ENCODE assay signal across 7 cellular contexts in genomic region chr19:58258259-58258658, GRCh38. TPM values are rescaled to one million over a fixed set of nuclear protein-coding genes. Genes with fewer than 3 reads are reported as not detected.
DNase-seq lines count a peak whose midpoint lies in the region; ATAC-seq, FAIRE-seq and TF ChIP-seq lines count a peak whose summit lies in the region.
"Not testable (repeated sequence)": the region's sequence is repeated elsewhere in the genome, so short reads cannot be mapped to it uniquely, and the experiment has no call there.

No MANE protein-coding gene starts in this region.

- in situ Hi-C loops in K562 (cut with MboI), result not testable (repeated sequence)

- H3K4me2 ChIP-seq in Karpas-422 (ENCODE audit: low read depth, low read length, poor library complexity, severe bottlenecking); K562 (ENCODE audit: insufficient read depth, low read length); mesendoderm (ENCODE audit: low read length); trophoblast cell (ENCODE audit: low read length): not testable (repeated sequence)

- H3K27ac ChIP-seq in CD8-positive, alpha-beta memory T cell (ENCODE audit: low read depth, low read length); Karpas-422 (ENCODE audit: low read length); K562 (ENCODE audit: extremely low read depth, low read depth, low read length); mesendoderm (ENCODE audit: low read depth, low read length); trophoblast cell (ENCODE audit: low read depth, low read length); stomach smooth muscle (ENCODE audit: low read length): not testable (repeated sequence)

- H2BK12ac ChIP-seq in trophoblast cell (ENCODE audit: low read length), result not testable (repeated sequence)

- peaks cover 75% of the 10 kb centered on the region for H3K9me3 ChIP-seq in CD8-positive, alpha-beta memory T cell (ENCODE audit: low read length)
- peaks cover 82% of the 10 kb centered on the region for H3K9me3 ChIP-seq in Karpas-422 (ENCODE audit: low read length)
- peaks cover 65% of the 10 kb centered on the region for H3K9me3 ChIP-seq in K562 (replicated peaks; ENCODE audit: control insufficient read depth, insufficient read depth, low read depth, low read length)
- peaks cover 69% of the 10 kb centered on the region for H3K9me3 ChIP-seq in trophoblast cell (ENCODE audit: insufficient read depth, low read depth, low read length)
- H3K9me3 ChIP-seq in stomach smooth muscle (ENCODE audit: control insufficient read depth in 2 of 2, low read length in 2 of 2), result peaks cover 64 to 92% of the 10 kb centered on the region in 2 donors

- H3K36me3 Mint-ChIP-seq in CD8-positive, alpha-beta memory T cell, result peaks cover 39 to 92% (median 89%) of the 10 kb centered on the region in 3 donors
- peaks cover 99% of the 10 kb centered on the region for H3K36me3 Mint-ChIP-seq in endothelial cell (ENCODE audit: low read depth, unreplicated experiment)

- not testable (repeated sequence) for H3K79me2 ChIP-seq in Karpas-422 (ENCODE audit: low read length); K562 (ENCODE audit: control insufficient read depth, insufficient read depth, low read length); mesendoderm (ENCODE audit: control insufficient read depth, insufficient read depth, low read length); trophoblast cell (ENCODE audit: control insufficient read depth, insufficient read depth, low read length, poor library complexity)

- not testable (repeated sequence) for H3K56ac ChIP-seq in mesendoderm (ENCODE audit: low read length)

- intact Hi-C loops in K562 (cut with micrococcal nuclease), result not testable (repeated sequence)

- not testable (repeated sequence) for H3K9me2 ChIP-seq in Karpas-422 (replicated peaks; ENCODE audit: insufficient read depth, low read length)

- not testable (repeated sequence) for H3K14ac ChIP-seq in trophoblast cell (ENCODE audit: low read length)

- H3K27me3 Mint-ChIP-seq in CD8-positive, alpha-beta memory T cell, result not testable (repeated sequence)
- H3K27me3 Mint-ChIP-seq in endothelial cell (ENCODE audit: unreplicated experiment), result peaks cover 44% of the 10 kb centered on the region

- not testable (repeated sequence) for H3K27ac Mint-ChIP-seq in CD8-positive, alpha-beta memory T cell; endothelial cell (ENCODE audit: unreplicated experiment)

- H3K18ac ChIP-seq in mesendoderm (ENCODE audit: low read length); trophoblast cell (ENCODE audit: low read length): not testable (repeated sequence)

- not testable (repeated sequence) for H3K27me3 ChIP-seq in CD8-positive, alpha-beta memory T cell (ENCODE audit: insufficient read depth, low read length, poor library complexity, severe bottlenecking); Karpas-422 (ENCODE audit: low read length); K562 (ENCODE audit: control insufficient read depth in 2 of 2, insufficient read depth in 2 of 2, low read length in 2 of 2); mesendoderm (ENCODE audit: insufficient read depth, low read length, poor library complexity); trophoblast cell (ENCODE audit: insufficient read depth, low read length); stomach smooth muscle (ENCODE audit: control insufficient read depth in 1 of 2, insufficient read depth in 2 of 2, low read length in 2 of 2)

- H4K12ac ChIP-seq in trophoblast cell (ENCODE audit: low read depth, low read length), result not testable (repeated sequence)

- H3K79me1 ChIP-seq in mesendoderm (ENCODE audit: low read length); trophoblast cell (ENCODE audit: low read length): not testable (repeated sequence)

- not testable (repeated sequence) for TF ChIP-seq EP300 in K562 (IDR thresholded peaks at IDR 0.05; ENCODE audit: low read length)

- not testable (repeated sequence) for H3K4me1 Mint-ChIP-seq in CD8-positive, alpha-beta memory T cell; endothelial cell (ENCODE audit: unreplicated experiment)

- TF ChIP-seq RAD21 in K562 (CRISPR knock-in tag; conservative IDR thresholded peaks at IDR 0.05 in 1 of 2, IDR thresholded peaks at IDR 0.05 in 1 of 2), result not testable (repeated sequence)

- H3K9me1 ChIP-seq in K562 (ENCODE audit: control insufficient read depth, insufficient read depth, low read length), result not testable (repeated sequence)

- not testable (repeated sequence) for H3K23ac ChIP-seq in mesendoderm (ENCODE audit: low read length); trophoblast cell (ENCODE audit: low read length)

- not testable (repeated sequence) for H4K91ac ChIP-seq in trophoblast cell (ENCODE audit: low read depth, low read length)

- H4K8ac ChIP-seq in mesendoderm (ENCODE audit: low read depth, low read length); trophoblast cell (ENCODE audit: low read depth, low read length): not testable (repeated sequence)

- not testable (repeated sequence) for H4K20me1 ChIP-seq in Karpas-422 (ENCODE audit: insufficient read depth, low read depth, low read length); K562 (replicated peaks; ENCODE audit: control insufficient read depth, insufficient read depth, low read length)

- H3K4me3 ChIP-seq in CD8-positive, alpha-beta memory T cell (ENCODE audit: low read length), result peak overlapping the region; percentile 5
- 0 out of 2 replicates have a peak overlapping the region, but pooled peaks have one; percentile 5 for H3K4me3 ChIP-seq in Karpas-422 (ENCODE audit: low read length)
- H3K4me3 ChIP-seq in K562, result not testable (repeated sequence)
- peak overlapping the region; percentile 4 for H3K4me3 ChIP-seq in mesendoderm (ENCODE audit: low read length)
- peak overlapping the region; percentile 48 for H3K4me3 ChIP-seq in trophoblast cell (ENCODE audit: low read depth, low read length)
- peak overlapping the region; percentile 52 to 59 for H3K4me3 ChIP-seq in stomach smooth muscle (ENCODE audit: low read length in 2 of 2)

- not testable (repeated sequence) for ATAC-seq in K562

- H2BK120ac ChIP-seq in mesendoderm (ENCODE audit: low read depth, low read length); trophoblast cell (ENCODE audit: insufficient read depth, low read length, poor library complexity): not testable (repeated sequence)

- H3K4me1 ChIP-seq in CD8-positive, alpha-beta memory T cell (ENCODE audit: insufficient read depth, low read length); Karpas-422 (ENCODE audit: low read length); K562 (replicated peaks in 1 of 2; ENCODE audit: control insufficient read depth in 2 of 2, insufficient read depth in 2 of 2, low read length in 2 of 2); mesendoderm (ENCODE audit: control insufficient read depth, low read depth, low read length); trophoblast cell (ENCODE audit: control insufficient read depth in 1 of 2, insufficient read depth in 2 of 2, low read length in 2 of 2); stomach smooth muscle (ENCODE audit: control insufficient read depth, insufficient read depth, low read length): not testable (repeated sequence)

- not testable (repeated sequence) for H2BK5ac ChIP-seq in mesendoderm (ENCODE audit: low read length); trophoblast cell (ENCODE audit: low read depth, low read length, poor library complexity)

- not testable (repeated sequence) for FAIRE-seq in K562 (lab: Jason Lieb, UNC)

- not testable (repeated sequence) for H3K4ac ChIP-seq in mesendoderm (ENCODE audit: low read depth, low read length); trophoblast cell (ENCODE audit: low read depth, low read length)

- H3K36me3 ChIP-seq in CD8-positive, alpha-beta memory T cell (ENCODE audit: insufficient read depth, low read length), result peaks cover 58% of the 10 kb centered on the region
- peaks cover 96% of the 10 kb centered on the region for H3K36me3 ChIP-seq in Karpas-422 (ENCODE audit: insufficient read depth, low read length)
- peaks cover 78% of the 10 kb centered on the region for H3K36me3 ChIP-seq in K562 (ENCODE audit: control insufficient read depth, insufficient read depth, low read length)
- H3K36me3 ChIP-seq in mesendoderm (ENCODE audit: control insufficient read depth, insufficient read depth, low read length), result peaks cover 51% of the 10 kb centered on the region
- peaks cover 58 to 89% of the 10 kb centered on the region in 2 experiments for H3K36me3 ChIP-seq in trophoblast cell (ENCODE audit: control insufficient read depth in 1 of 2, insufficient read depth in 2 of 2, low read length in 2 of 2)
- peaks cover 73 to 78% of the 10 kb centered on the region in 2 donors for H3K36me3 ChIP-seq in stomach smooth muscle (ENCODE audit: control insufficient read depth in 2 of 2, insufficient read depth in 2 of 2, low read length in 2 of 2)

- not testable (repeated sequence) for H2BK15ac ChIP-seq in mesendoderm (replicated peaks; ENCODE audit: low read depth)

- H2AK5ac ChIP-seq in mesendoderm (ENCODE audit: low read length); trophoblast cell (ENCODE audit: low read length): not testable (repeated sequence)

- not testable (repeated sequence) for TF ChIP-seq CTCF in K562 (IDR thresholded peaks at IDR 0.05 in 2 of 3, conservative IDR thresholded peaks at IDR 0.05 in 1 of 3; ENCODE audit: insufficient read depth in 2 of 3, low read depth in 1 of 3, low read length in 3 of 3); endothelial cell (IDR thresholded peaks at IDR 0.05; ENCODE audit: unreplicated experiment)

- H3K9me3 Mint-ChIP-seq in CD8-positive, alpha-beta memory T cell, result peaks cover 20 to 100% (median 93%) of the 10 kb centered on the region in 5 donors
- peaks cover 85% of the 10 kb centered on the region for H3K9me3 Mint-ChIP-seq in endothelial cell (ENCODE audit: unreplicated experiment)

- H2AFZ ChIP-seq in Karpas-422 (ENCODE audit: low read length); K562 (ENCODE audit: low read depth, low read length); trophoblast cell (ENCODE audit: insufficient read depth, low read length, poor library complexity): not testable (repeated sequence)

- CTCF ChIA-PET in CD8-positive, alpha-beta memory T cell (lab: Charles Lee); K562 (lab: Yijun Ruan, JAX; ENCODE audit: low intra/inter-chr PET ratio): not testable (repeated sequence)

- WGBS in K562 (ENCODE audit: insufficient coverage, low coverage, missing lambda C conversion rate), result 50% methylated on average over 1 of the region's 4 CpGs
- no CpG with 5 or more reads among the region's 4 CpGs for WGBS in mesendoderm (ENCODE audit: extremely low coverage, insufficient coverage, low lambda C conversion rate)
- WGBS in trophoblast cell (ENCODE audit: extremely low coverage, insufficient coverage, insufficient read length), result no CpG with 5 or more reads among the region's 4 CpGs

- not testable (repeated sequence) for DNase-seq in CD8-positive, alpha-beta memory T cell; Karpas-422; K562 (ENCODE audit: extremely low read depth in 1 of 4, low spot score in 3 of 4); endothelial cell (ENCODE audit: low spot score); mesendoderm; trophoblast cell

- not testable (repeated sequence) for H4K5ac ChIP-seq in mesendoderm (ENCODE audit: low read length)

- not testable (repeated sequence) for H3K9ac ChIP-seq in Karpas-422 (ENCODE audit: low read length); K562 (ENCODE audit: insufficient read depth in 1 of 2, low read depth in 2 of 2, low read length in 2 of 2); mesendoderm (ENCODE audit: low read length); trophoblast cell (ENCODE audit: low read length); stomach smooth muscle (ENCODE audit: low read length in 2 of 2)

- TF ChIP-seq POLR2A in K562 (conservative IDR thresholded peaks at IDR 0.05), result not testable (repeated sequence)

- H3K4me3 Mint-ChIP-seq in CD8-positive, alpha-beta memory T cell, result peak overlapping the region in 1 of 7 donors; percentile 40
- peak overlapping the region; percentile 84 for H3K4me3 Mint-ChIP-seq in endothelial cell (ENCODE audit: unreplicated experiment)

- BruUV-seq in K562 (replicated peaks; lab: Mats Ljungman, UMichigan), result not testable (repeated sequence)

- POLR2A ChIA-PET in CD8-positive, alpha-beta memory T cell (lab: Charles Lee), result not testable (repeated sequence)
- POLR2A ChIA-PET in K562 (lab: Yijun Ruan, JAX), result interaction anchor here (0.6 kb wide), 1 partner anchor 18 kb away, joined by 3 read pairs; no protein-coding TSS in a partner anchor

RNA-seq across cellular contexts. Expression of gene ZNF8, which starts 20.5 kb away (rescaled TPM):
- 1 to 10 TPM; 4.4 to 4.5 TPM for total RNA-seq in CD8-positive, alpha-beta memory T cell
- polyA plus RNA-seq in CD8-positive, alpha-beta memory T cell, result 1.0 TPM
- total RNA-seq in Karpas-422 (2014; rRNA removed; shearing (Covaris generic); ENCODE audit: low replicate concordance), result 14.8 and 16.9 TPM in 2 replicates
- total RNA-seq in K562 (2011; cell fraction: chromatin; rRNA removed; ENCODE audit: low replicate concordance), result 22.6 and 25.3 TPM in 2 replicates
- 15.4 and 17.0 TPM in 2 replicates for total RNA-seq in K562 (2011; cell fraction: nucleolus; rRNA removed)
- total RNA-seq in K562 (2011; cell fraction: nucleoplasm; rRNA removed), result 21.6 and 29.5 TPM in 2 replicates
- total RNA-seq in K562 (2014; rRNA removed), result 5.4 and 6.4 TPM in 2 replicates
- total RNA-seq in K562 (2014; rRNA removed; fragmentation: Illumina TruSeq; extraction: Trizol), result 5.4 and 5.6 TPM in 2 replicates
- 5.6 and 5.8 TPM in 2 replicates for total RNA-seq in K562 (2015; rRNA removed; fragmentation: Illumina TruSeq; extraction: Trizol)
- 7.0 and 7.7 TPM in 2 replicates for total RNA-seq in K562 (2021)
- 4.7 and 6.4 TPM in 2 replicates for polyA plus RNA-seq in K562 (2011; rRNA removed)
- 4.2 and 6.3 TPM in 2 replicates for polyA plus RNA-seq in K562 (2011; cell fraction: cytosol; rRNA removed)
- polyA plus RNA-seq in K562 (2011; cell fraction: nucleus; rRNA removed), result 12.4 and 13.1 TPM in 2 replicates
- polyA plus RNA-seq in K562 (2012), result 1.3 and 1.5 TPM in 2 replicates
- polyA plus RNA-seq in K562 (2014; fragmentation: Illumina TruSeq; extraction: Trizol), result 3.1 and 3.2 TPM in 2 replicates
- 1 to 10 TPM in 1 of 2 experiments, under 1 TPM in 1; 0.71 to 1.0 TPM for polyA plus RNA-seq in K562 (2014; fragmentation: Nextera tagmentation; extraction: Ambion mirVana)
- polyA plus RNA-seq in K562 (2014; rRNA removed), result 3.7 and 3.8 TPM in 2 replicates
- 10.6 and 11.6 TPM in 2 replicates for polyA minus RNA-seq in K562 (2011; rRNA and poly(A)+ RNA removed)
- polyA minus RNA-seq in K562 (2011; cell fraction: cytosol; rRNA and poly(A)+ RNA removed), result 7.4 and 9.4 TPM in 2 replicates
- 3.9 and 6.4 TPM in 2 replicates for polyA minus RNA-seq in K562 (2011; cell fraction: nucleus; rRNA and poly(A)+ RNA removed)
- 11.2 TPM for total RNA-seq in endothelial cell (ENCODE audit: unreplicated experiment)
- 5.4 TPM for polyA plus RNA-seq in mesendoderm (2013, experiment 1 of 2)
- polyA plus RNA-seq in mesendoderm (2013, experiment 2 of 2), result 4.9 TPM
- 4.0 and 4.1 TPM in 2 replicates for polyA plus RNA-seq in trophoblast cell (2013)

RNA-seq across cellular contexts. Expression of gene ZNF544, which starts 29.5 kb away (rescaled TPM):
- total RNA-seq in CD8-positive, alpha-beta memory T cell, result 10 to 100 TPM; 51.8 to 56.8 TPM
- polyA plus RNA-seq in CD8-positive, alpha-beta memory T cell, result 29.2 TPM
- total RNA-seq in Karpas-422 (2014; rRNA removed; shearing (Covaris generic); ENCODE audit: low replicate concordance), result 111 and 129 TPM in 2 replicates
- total RNA-seq in K562 (2011; cell fraction: chromatin; rRNA removed; ENCODE audit: low replicate concordance), result 180 and 209 TPM in 2 replicates
- 126 and 168 TPM in 2 replicates for total RNA-seq in K562 (2011; cell fraction: nucleolus; rRNA removed)
- total RNA-seq in K562 (2011; cell fraction: nucleoplasm; rRNA removed), result 185 and 198 TPM in 2 replicates
- total RNA-seq in K562 (2014; rRNA removed) (59.0 and 64.1 TPM in 2 replicates), K562 (2014; rRNA removed; fragmentation: Illumina TruSeq; extraction: Trizol) (51.3 and 53.5 TPM in 2 replicates), K562 (2015; rRNA removed; fragmentation: Illumina TruSeq; extraction: Trizol) (37.8 and 39.4 TPM in 2 replicates), K562 (2021) (37.5 and 43.6 TPM in 2 replicates), endothelial cell (ENCODE audit: unreplicated experiment) (44.3 TPM)
- polyA plus RNA-seq in K562 (2011; rRNA removed) (45.6 and 53.5 TPM in 2 replicates), K562 (2014; fragmentation: Illumina TruSeq; extraction: Trizol) (32.3 and 39.3 TPM in 2 replicates), K562 (2014; fragmentation: Nextera tagmentation; extraction: Ambion mirVana) (10 to 100 TPM; 23.6 to 28.6 TPM), K562 (2014; rRNA removed) (41.4 and 53.8 TPM in 2 replicates)
- polyA plus RNA-seq in K562 (2011; cell fraction: cytosol; rRNA removed), result 58.4 and 62.6 TPM in 2 replicates
- 46.0 and 65.8 TPM in 2 replicates for polyA plus RNA-seq in K562 (2011; cell fraction: nucleus; rRNA removed)
- polyA plus RNA-seq in K562 (2012), result 35.3 and 39.5 TPM in 2 replicates
- polyA minus RNA-seq in K562 (2011; rRNA and poly(A)+ RNA removed), result 51.3 and 61.6 TPM in 2 replicates
- 20.8 and 23.3 TPM in 2 replicates for polyA minus RNA-seq in K562 (2011; cell fraction: cytosol; rRNA and poly(A)+ RNA removed)
- 45.1 and 54.5 TPM in 2 replicates for polyA minus RNA-seq in K562 (2011; cell fraction: nucleus; rRNA and poly(A)+ RNA removed)
- 48.0 TPM for polyA plus RNA-seq in mesendoderm (2013, experiment 1 of 2)
- polyA plus RNA-seq in mesendoderm (2013, experiment 2 of 2), result 51.8 TPM
- polyA plus RNA-seq in trophoblast cell (2013), result 20.1 and 23.8 TPM in 2 replicates

RNA-seq across cellular contexts. Expression of gene ERVK3-1, which starts 46.9 kb away (rescaled TPM):
- 100 to 1,000 TPM; 100 to 102 TPM for total RNA-seq in CD8-positive, alpha-beta memory T cell
- 84.6 TPM for polyA plus RNA-seq in CD8-positive, alpha-beta memory T cell
- 94.2 and 129 TPM in 2 replicates for total RNA-seq in Karpas-422 (2014; rRNA removed; shearing (Covaris generic); ENCODE audit: low replicate concordance)
- total RNA-seq in K562 (2011; cell fraction: chromatin; rRNA removed; ENCODE audit: low replicate concordance), result 81.2 and 112 TPM in 2 replicates
- total RNA-seq in K562 (2011; cell fraction: nucleolus; rRNA removed), result 58.4 and 68.7 TPM in 2 replicates
- total RNA-seq in K562 (2011; cell fraction: nucleoplasm; rRNA removed), result 96.3 and 156 TPM in 2 replicates
- total RNA-seq in K562 (2014; rRNA removed), result 114 and 130 TPM in 2 replicates
- 111 and 114 TPM in 2 replicates for total RNA-seq in K562 (2014; rRNA removed; fragmentation: Illumina TruSeq; extraction: Trizol)
- total RNA-seq in K562 (2015; rRNA removed; fragmentation: Illumina TruSeq; extraction: Trizol), result 123 and 136 TPM in 2 replicates
- total RNA-seq in K562 (2021), result 84.5 and 90.3 TPM in 2 replicates
- polyA plus RNA-seq in K562 (2011; rRNA removed), result 66.9 and 87.6 TPM in 2 replicates
- polyA plus RNA-seq in K562 (2011; cell fraction: cytosol; rRNA removed), result 48.8 and 49.6 TPM in 2 replicates
- polyA plus RNA-seq in K562 (2011; cell fraction: nucleus; rRNA removed), result 180 and 251 TPM in 2 replicates
- 76.9 and 94.1 TPM in 2 replicates for polyA plus RNA-seq in K562 (2012)
- 136 and 153 TPM in 2 replicates for polyA plus RNA-seq in K562 (2014; fragmentation: Illumina TruSeq; extraction: Trizol)
- 100 to 1,000 TPM; 261 to 299 TPM for polyA plus RNA-seq in K562 (2014; fragmentation: Nextera tagmentation; extraction: Ambion mirVana)
- polyA plus RNA-seq in K562 (2014; rRNA removed), result 109 and 119 TPM in 2 replicates
- polyA minus RNA-seq in K562 (2011; rRNA and poly(A)+ RNA removed), result 61.6 and 69.6 TPM in 2 replicates
- 21.6 and 23.1 TPM in 2 replicates for polyA minus RNA-seq in K562 (2011; cell fraction: cytosol; rRNA and poly(A)+ RNA removed)
- polyA minus RNA-seq in K562 (2011; cell fraction: nucleus; rRNA and poly(A)+ RNA removed), result 105 and 140 TPM in 2 replicates
- total RNA-seq in endothelial cell (ENCODE audit: unreplicated experiment), result 40.6 TPM
- 56.1 TPM for polyA plus RNA-seq in mesendoderm (2013, experiment 1 of 2)
- 56.2 TPM for polyA plus RNA-seq in mesendoderm (2013, experiment 2 of 2)
- polyA plus RNA-seq in trophoblast cell (2013), result 35.7 and 37.2 TPM in 2 replicates
